Comparison of ENCODE assay signal across 21 cellular contexts in genomic region chr20:54353337-54353736, GRCh38.
DNase-seq lines count a peak whose midpoint lies in the region; ATAC-seq and TF ChIP-seq lines count a peak whose summit lies in the region.
"Had no signal": no experiment of that assay in that cellular context is flagged by ENCODE, and none has a peak within 500 bp of the region (broad histone marks: within the 10 kb centered on the region; RNA-seq: fewer than 3 reads in every experiment).

No MANE protein-coding gene starts in this region.

- H3K36me3 Mint-ChIP-seq in activated T-cell treated with anti-CD3 and anti-CD28 coated beads, Interleukin-2, amount 50 U/mL, for 72 hours (ENCODE audit: insufficient read depth in 2 of 2) = peaks cover 0 to 2% of the 10 kb centered on the region in 2 donors
- H3K36me3 Mint-ChIP-seq in activated T-cell treated with anti-CD3 and anti-CD28 coated beads, Interleukin-2, amount 50 U/mL, for 24 hours (ENCODE audit: low read depth) = no peaks in the 10 kb centered on the region
- H3K36me3 Mint-ChIP-seq in activated T-helper 1 cell treated with anti-CD3 and anti-CD28 coated beads, Interleukin-12 subunit alpha, Interleukin-12 subunit beta, Interleukin-2, Interleukin-4 antibody, amounts not matched to agents 30 ng/mL and 10 ng/mL and 1 ng/mL, durations not matched to agents 14 hours and 24 hours and 36 hours (ENCODE audit: low read depth) = peaks cover 3% of the 10 kb centered on the region
- H3K36me3 Mint-ChIP-seq: CD4-positive, CD25-positive, alpha-beta regulatory T cell; CD8-positive, alpha-beta memory T cell; IgD-negative memory B cell had no signal

- H3K27me3 ChIP-seq in OCI-LY3 (ENCODE audit: low read depth, low read length) = no peaks in the 10 kb centered on the region
- H3K27me3 ChIP-seq: BE2C had no signal

- ATAC-seq in activated T-cell treated with anti-CD3 and anti-CD28 coated beads, Interleukin-2, amount 50 U/mL, for 72 hours (replicated peaks in 1 of 2) = peak; percentile 51 to 68
- ATAC-seq in HG02938 (IDR thresholded peaks at IDR 0.05; ENCODE audit: unreplicated experiment) = no peak
- no peak for ATAC-seq in GM19463 (IDR thresholded peaks at IDR 0.05; ENCODE audit: unreplicated experiment)
- ATAC-seq: GM12878 had no signal

- TF ChIP-seq CTCF in OCI-LY3 (IDR thresholded peaks at IDR 0.05; ENCODE audit: low read depth, low read length) = no peak

- intact Hi-C loops in activated T-helper 1 cell treated with anti-CD3 and anti-CD28 coated beads, Interleukin-12 subunit alpha, Interleukin-12 subunit beta, Interleukin-2, Interleukin-4 antibody, amounts not matched to agents 30 ng/mL and 10 ng/mL and 1 ng/mL, durations not matched to agents 14 hours and 24 hours and 36 hours (cut with micrococcal nuclease) = loop anchor here (1.0 to 5.0 kb wide), 6 partner anchors 8 to 146 kb away; partner anchors contain the start of gene PFDN4

- peak overlapping the region; percentile 12; the same call in 1 of the 2 replicates for H3K4me2 ChIP-seq in OCI-LY3 (ENCODE audit: low read length)

- H3K9me3 ChIP-seq in OCI-LY3 (ENCODE audit: insufficient read depth, low read length) = no peaks in the 10 kb centered on the region
- H3K9me3 ChIP-seq: BE2C had no signal

- H3K9me3 Mint-ChIP-seq in activated T-cell treated with anti-CD3 and anti-CD28 coated beads, Interleukin-2, amount 50 U/mL, for 72 hours = peaks cover 0 to 1% of the 10 kb centered on the region in 2 donors
- peaks cover 3% of the 10 kb centered on the region for H3K9me3 Mint-ChIP-seq in activated T-cell treated with anti-CD3 and anti-CD28 coated beads, Interleukin-2, amount 50 U/mL, for 24 hours
- peaks cover 8% of the 10 kb centered on the region for H3K9me3 Mint-ChIP-seq in activated T-helper 1 cell treated with anti-CD3 and anti-CD28 coated beads, Interleukin-12 subunit alpha, Interleukin-12 subunit beta, Interleukin-2, Interleukin-4 antibody, amounts not matched to agents 30 ng/mL and 10 ng/mL and 1 ng/mL, durations not matched to agents 14 hours and 24 hours and 36 hours
- H3K9me3 Mint-ChIP-seq: IgD-negative memory B cell had no signal

- H3K36me3 ChIP-seq in OCI-LY3 (replicated peaks; ENCODE audit: low read depth, low read length) = no peaks in the 10 kb centered on the region
- H3K36me3 ChIP-seq: BE2C had no signal

- no peak for DNase-seq in activated T-cell treated with anti-CD3 and anti-CD28 coated beads, Interleukin-2, amount 50 U/mL, for 72 hours
- no peak for DNase-seq in activated T-cell treated with anti-CD3 and anti-CD28 coated beads, Interleukin-2, amount 50 U/mL, for 24 hours
- no peak for DNase-seq in activated T-helper 1 cell treated with anti-CD3 and anti-CD28 coated beads, Interleukin-12 subunit alpha, Interleukin-12 subunit beta, Interleukin-2, Interleukin-4 antibody, amounts not matched to agents 30 ng/mL and 10 ng/mL and 1 ng/mL, durations not matched to agents 14 hours and 24 hours and 36 hours (ENCODE audit: low spot score)
- DNase-seq: ACHN; BE2C; C1 segment of cervical spinal cord; CD4-positive, CD25-positive, alpha-beta regulatory T cell; CD8-positive, alpha-beta memory T cell; COR-L47; DMS 273 treated with DMSO at 0.1 percent for 48 hours; DMS53; DND-41; EL; GM23248; HCEC 1CT had no signal

- no peak overlapping the region for H3K4me3 ChIP-seq in OCI-LY3 (ENCODE audit: low read length)
- H3K4me3 ChIP-seq: GM12878, GM23248 had no signal

- H3K4me1 Mint-ChIP-seq in activated T-cell treated with anti-CD3 and anti-CD28 coated beads, Interleukin-2, amount 50 U/mL, for 72 hours (ENCODE audit: low read depth) = peaks cover 6% of the 10 kb centered on the region
- peaks cover 21% of the 10 kb centered on the region for H3K4me1 Mint-ChIP-seq in activated T-cell treated with anti-CD3 and anti-CD28 coated beads, Interleukin-2, amount 50 U/mL, for 24 hours (ENCODE audit: low read depth)
- peaks cover 29% of the 10 kb centered on the region for H3K4me1 Mint-ChIP-seq in activated T-helper 1 cell treated with anti-CD3 and anti-CD28 coated beads, Interleukin-12 subunit alpha, Interleukin-12 subunit beta, Interleukin-2, Interleukin-4 antibody, amounts not matched to agents 30 ng/mL and 10 ng/mL and 1 ng/mL, durations not matched to agents 14 hours and 24 hours and 36 hours (ENCODE audit: low read depth)
- H3K4me1 Mint-ChIP-seq: CD4-positive, CD25-positive, alpha-beta regulatory T cell; CD8-positive, alpha-beta memory T cell; IgD-negative memory B cell had no signal

- H3K9ac ChIP-seq in OCI-LY3 (ENCODE audit: low read length) = no peak overlapping the region
- H3K9ac ChIP-seq: GM23248 had no signal

- no peaks in the 10 kb centered on the region for H3K79me2 ChIP-seq in OCI-LY3 (ENCODE audit: low read length)

- H4K20me1 ChIP-seq in OCI-LY3 (ENCODE audit: insufficient read depth, low read length) = no peaks in the 10 kb centered on the region

- H3K27me3 Mint-ChIP-seq in activated T-cell treated with anti-CD3 and anti-CD28 coated beads, Interleukin-2, amount 50 U/mL, for 72 hours (ENCODE audit: low read depth) = peaks cover 28% of the 10 kb centered on the region
- H3K27me3 Mint-ChIP-seq in activated T-cell treated with anti-CD3 and anti-CD28 coated beads, Interleukin-2, amount 50 U/mL, for 24 hours = peaks cover 26% of the 10 kb centered on the region
- H3K27me3 Mint-ChIP-seq in activated T-helper 1 cell treated with anti-CD3 and anti-CD28 coated beads, Interleukin-12 subunit alpha, Interleukin-12 subunit beta, Interleukin-2, Interleukin-4 antibody, amounts not matched to agents 30 ng/mL and 10 ng/mL and 1 ng/mL, durations not matched to agents 14 hours and 24 hours and 36 hours (ENCODE audit: insufficient read depth) = no peaks in the 10 kb centered on the region

- peaks cover 17% of the 10 kb centered on the region for H3K4me1 ChIP-seq in OCI-LY3 (ENCODE audit: low read length)
- H3K4me1 ChIP-seq: BE2C had no signal

- no peak overlapping the region for H3K27ac ChIP-seq in OCI-LY3 (ENCODE audit: low read length)
- H3K27ac ChIP-seq: GM23248, HL-60 had no signal

- H3K4me3 Mint-ChIP-seq in activated T-cell treated with anti-CD3 and anti-CD28 coated beads, Interleukin-2, amount 50 U/mL, for 72 hours = peak overlapping the region in 1 of 2 donors; percentile 38
- H3K4me3 Mint-ChIP-seq in activated T-cell treated with anti-CD3 and anti-CD28 coated beads, Interleukin-2, amount 50 U/mL, for 24 hours = no peak overlapping the region
- H3K4me3 Mint-ChIP-seq in activated T-helper 1 cell treated with anti-CD3 and anti-CD28 coated beads, Interleukin-12 subunit alpha, Interleukin-12 subunit beta, Interleukin-2, Interleukin-4 antibody, amounts not matched to agents 30 ng/mL and 10 ng/mL and 1 ng/mL, durations not matched to agents 14 hours and 24 hours and 36 hours = no peak overlapping the region
- H3K4me3 Mint-ChIP-seq: CD4-positive, CD25-positive, alpha-beta regulatory T cell; CD8-positive, alpha-beta memory T cell; IgD-negative memory B cell had no signal

- no peak overlapping the region for H2AFZ ChIP-seq in OCI-LY3 (ENCODE audit: low read depth, low read length)
- H2AFZ ChIP-seq: GM23248 had no signal

- peak overlapping the region; percentile 64 for H3K27ac Mint-ChIP-seq in activated T-cell treated with anti-CD3 and anti-CD28 coated beads, Interleukin-2, amount 50 U/mL, for 72 hours
- H3K27ac Mint-ChIP-seq in activated T-cell treated with anti-CD3 and anti-CD28 coated beads, Interleukin-2, amount 50 U/mL, for 24 hours = no peak overlapping the region
- peak overlapping the region; percentile 59 for H3K27ac Mint-ChIP-seq in activated T-helper 1 cell treated with anti-CD3 and anti-CD28 coated beads, Interleukin-12 subunit alpha, Interleukin-12 subunit beta, Interleukin-2, Interleukin-4 antibody, amounts not matched to agents 30 ng/mL and 10 ng/mL and 1 ng/mL, durations not matched to agents 14 hours and 24 hours and 36 hours
- H3K27ac Mint-ChIP-seq: CD4-positive, CD25-positive, alpha-beta regulatory T cell; CD8-positive, alpha-beta memory T cell; IgD-negative memory B cell had no signal

Comparison
In these comparisons a context has a peak if more than half of its experiments do, and no peak if none do; other contexts are left out.
1. ATAC-seq: peak in activated T-cell treated with anti-CD3 and anti-CD28 coated beads, Interleukin-2, amount 50 U/mL, for 72 hours (2 of 2); none in HG02938 (single experiment) and GM19463 (single experiment).